25 cellular contexts compared by ENCODE assay signal in genomic region chr2:99666256-99666655, GRCh38.
A peak's percentile ranks its signal among the peaks of the same experiment; 100 is the strongest.
DNase-seq lines count a peak whose midpoint lies in the region; FAIRE-seq and TF ChIP-seq lines count a peak whose summit lies in the region.
"Had no signal": no experiment of that assay in that cellular context is flagged by ENCODE, and none has a peak within 500 bp of the region (broad histone marks: within the 10 kb centered on the region; RNA-seq: fewer than 3 reads in every experiment).

No MANE protein-coding gene starts in this region.

- TF ChIP-seq POLR2A in GM12892 (IDR thresholded peaks at IDR 0.05; ENCODE audit: low read depth, low read length) = no peak

- no peaks in the 10 kb centered on the region for H4K20me1 ChIP-seq in OCI-LY7 (ENCODE audit: insufficient read depth, low read length)

- H3K4me3 ChIP-seq in OCI-LY7 (ENCODE audit: low read depth, low read length, poor library complexity, severe bottlenecking) = no peak overlapping the region
- H3K4me3 ChIP-seq in H7 (ENCODE audit: insufficient read depth, low read depth, low read length) = no peak overlapping the region
- H3K4me3 ChIP-seq: HAP-1 had no signal

- H3K27me3 Mint-ChIP-seq in endothelial cell (ENCODE audit: unreplicated experiment) (no peaks in the 10 kb centered on the region), nephron progenitor cell (ENCODE audit: low read depth, poor library complexity) (peaks cover 7% of the 10 kb centered on the region), MCF 10A (ENCODE audit: insufficient read depth, unreplicated experiment) (no peaks in the 10 kb centered on the region)

- intact Hi-C loops in OCI-LY7 (cut with micrococcal nuclease; ENCODE audit: unreplicated experiment) (no loop called here), MCF 10A (cut with micrococcal nuclease) (no loop called here)

- peaks cover 7% of the 10 kb centered on the region for H3K4me1 ChIP-seq in OCI-LY7 (ENCODE audit: insufficient read depth, low read length, poor library complexity, severe bottlenecking)

- H3K4me2 ChIP-seq in OCI-LY7 (ENCODE audit: low read length) = no peak overlapping the region

- H3K4me3 Mint-ChIP-seq in endothelial cell (ENCODE audit: unreplicated experiment) (no peak overlapping the region), nephron progenitor cell (no peak overlapping the region), MCF 10A (ENCODE audit: unreplicated experiment) (no peak overlapping the region)
- H3K4me3 Mint-ChIP-seq: CD8-positive, alpha-beta memory T cell had no signal

- H3K36me3 ChIP-seq in OCI-LY7 (ENCODE audit: insufficient read depth, low read length) (peaks cover 58% of the 10 kb centered on the region), H7 (replicated peaks; ENCODE audit: control insufficient read depth, insufficient read depth, low read length) (no peaks in the 10 kb centered on the region)
- H3K36me3 ChIP-seq: HAP-1 had no signal

- H3K9me2 ChIP-seq in OCI-LY7 (ENCODE audit: insufficient read depth, low read length) = no peaks in the 10 kb centered on the region

- POLR2A ChIA-PET in OCI-LY7 (lab: Charles Lee) (no interaction called here), MCF 10A (lab: Yijun Ruan, JAX) (no interaction called here)

- no peaks in the 10 kb centered on the region for H3K79me2 ChIP-seq in OCI-LY7 (ENCODE audit: insufficient read depth, low read depth, low read length)

- no peak overlapping the region for H2AFZ ChIP-seq in OCI-LY7 (ENCODE audit: low read length)

- H3K9me3 ChIP-seq in OCI-LY7 (ENCODE audit: low read length) = peaks cover 16% of the 10 kb centered on the region
- H3K9me3 ChIP-seq: HAP-1 had no signal

- no peak for DNase-seq in OCI-LY7 (ENCODE audit: low spot score)
- no peak for DNase-seq in endothelial cell (ENCODE audit: low spot score)
- no peak for DNase-seq in nephron progenitor cell
- no peak for DNase-seq in hypothalamus (lab: John Stamatoyannopoulos, UW)
- no peak for DNase-seq in MCF 10A (ENCODE audit: unreplicated experiment)
- no peak for DNase-seq in H7
- DNase-seq in GM12892 (ENCODE audit: insufficient read length) = no peak
- DNase-seq: 8988T; AML-193; C1 segment of cervical spinal cord; CD8-positive, alpha-beta memory T cell; DMS53; EL; KBM-7; NCI-H1105; NCI-H146; NCI-H2029; NCI-H345; NCI-H524; NCI-H82 had no signal

- no TSS peak for BruUV-seq in OCI-LY7 (replicated peaks; lab: Mats Ljungman, UMichigan)
- BruUV-seq in MCF 10A (replicated peaks; lab: Mats Ljungman, UMichigan) = no TSS peak

- peaks cover 4% of the 10 kb centered on the region for H3K9me3 Mint-ChIP-seq in endothelial cell (ENCODE audit: unreplicated experiment)
- H3K9me3 Mint-ChIP-seq in nephron progenitor cell = peaks cover 47% of the 10 kb centered on the region
- peaks cover 14% of the 10 kb centered on the region for H3K9me3 Mint-ChIP-seq in MCF 10A (ENCODE audit: unreplicated experiment)

- CTCF ChIA-PET in OCI-LY7 (lab: Charles Lee; ENCODE audit: unreplicated experiment) (no interaction called here), MCF 10A (lab: Yijun Ruan, JAX) (interaction anchor here (0.6 kb wide), 1 partner anchor 879 kb away, joined by 3 read pairs; no protein-coding TSS in a partner anchor)

- no peaks in the 10 kb centered on the region for H3K27me3 ChIP-seq in H7 (ENCODE audit: control insufficient read depth, insufficient read depth, low read length)

- TF ChIP-seq CTCF in C4-2B (conservative IDR thresholded peaks at IDR 0.05) (peak; percentile 14; the same call in 1 of the 2 replicates), OCI-LY7 (conservative IDR thresholded peaks at IDR 0.05; ENCODE audit: low read length) (peak; percentile 40; the same call in 1 of the 2 replicates), endothelial cell (IDR thresholded peaks at IDR 0.05; ENCODE audit: unreplicated experiment) (peak; percentile 37), nephron progenitor cell (IDR thresholded peaks at IDR 0.05) (peak; percentile 16), MCF 10A (IDR thresholded peaks at IDR 0.05; ENCODE audit: unreplicated experiment) (no peak)

- FAIRE-seq in GM12892 (lab: Jason Lieb, UNC) = no peak
- FAIRE-seq: D721Med, HepG2 had no signal

- H3K36me3 Mint-ChIP-seq in endothelial cell (ENCODE audit: low read depth, unreplicated experiment) (peaks cover 4% of the 10 kb centered on the region), nephron progenitor cell (ENCODE audit: low read depth) (peaks cover 67% of the 10 kb centered on the region), MCF 10A (ENCODE audit: insufficient read depth, unreplicated experiment) (no peaks in the 10 kb centered on the region)
- H3K36me3 Mint-ChIP-seq: CD8-positive, alpha-beta memory T cell had no signal

- H3K4me1 Mint-ChIP-seq in endothelial cell (ENCODE audit: unreplicated experiment) (no peaks in the 10 kb centered on the region), nephron progenitor cell (peaks cover 41% of the 10 kb centered on the region), MCF 10A (ENCODE audit: insufficient read depth, unreplicated experiment) (peaks cover 5% of the 10 kb centered on the region)
- H3K4me1 Mint-ChIP-seq: CD8-positive, alpha-beta memory T cell had no signal

- no peak overlapping the region for H3K27ac ChIP-seq in C4-2B
- no peak overlapping the region for H3K27ac ChIP-seq in OCI-LY7 (ENCODE audit: low read depth, low read length, poor library complexity, severe bottlenecking)
- H3K27ac ChIP-seq: HL-60 had no signal

- H3K27ac Mint-ChIP-seq in endothelial cell (ENCODE audit: unreplicated experiment) (no peak overlapping the region), nephron progenitor cell (no peak overlapping the region), MCF 10A (ENCODE audit: low read depth, unreplicated experiment) (no peak overlapping the region)
- H3K27ac Mint-ChIP-seq: CD8-positive, alpha-beta memory T cell had no signal
